ENCODE assay signal across 8 cellular contexts in the genomic region with DNA sequence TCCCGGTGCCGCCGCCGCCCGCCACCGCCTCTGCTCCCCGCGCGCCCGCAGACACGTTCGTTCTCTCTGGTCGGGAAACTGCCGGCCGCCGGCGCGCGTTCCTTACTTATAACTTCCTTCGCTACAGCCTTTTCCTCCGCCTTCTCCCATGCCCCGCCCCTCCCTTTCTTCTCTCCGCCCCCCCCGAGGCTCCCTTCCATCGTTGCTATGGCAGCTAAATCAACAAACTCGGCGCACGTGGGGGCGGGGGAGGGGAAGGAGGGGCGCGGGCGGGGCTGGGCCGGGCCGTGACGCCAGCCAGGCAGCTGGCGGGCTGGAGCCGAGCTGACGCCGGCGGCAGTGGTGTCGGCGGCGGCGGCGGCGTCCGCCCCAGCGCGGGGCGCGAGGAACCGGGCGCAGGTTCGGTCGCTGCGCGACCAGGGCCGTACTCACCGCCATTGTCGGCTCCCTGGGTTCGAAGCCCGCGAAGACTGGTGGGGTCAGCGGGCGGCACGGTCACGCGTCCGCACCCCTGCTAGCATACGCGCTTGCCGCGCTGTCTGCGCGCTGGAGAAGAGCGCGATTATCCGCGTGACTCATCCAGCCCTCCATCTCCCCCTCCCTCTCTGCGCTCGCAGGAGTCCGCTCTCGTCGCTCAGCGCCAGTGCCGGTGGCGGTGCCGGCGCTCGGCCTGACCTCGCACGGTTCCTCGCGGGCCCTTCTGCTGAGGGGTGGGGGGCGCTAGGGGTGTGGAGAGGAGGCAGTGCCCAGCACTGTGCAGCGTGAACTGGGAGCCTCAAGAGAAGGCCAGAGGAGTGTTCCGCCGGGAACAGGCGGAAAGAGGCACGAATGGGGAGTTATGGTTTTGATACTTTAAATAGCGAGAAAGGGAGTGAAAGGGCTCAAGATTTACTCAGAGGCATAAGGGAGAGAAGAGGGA. TPM values are rescaled to one million over a fixed set of nuclear protein-coding genes. Genes with fewer than 3 reads are reported as not detected.
DNase-seq lines count a peak whose midpoint lies in the region; ATAC-seq, FAIRE-seq and TF ChIP-seq lines count a peak whose summit lies in the region.

A gene (minus strand): TSS at position 83 of the 919 bp plus-strand sequence. CDS start 597 bp downstream, outside the sequence.

- H3K18ac ChIP-seq in H1 (ENCODE audit: extremely low read depth, low read length), result peak within 1 kb of the TSS; percentile 90

- no peak within 1 kb of the TSS for H2BK120ac ChIP-seq in H1 (replicated peaks; ENCODE audit: low read depth, low read length)

- H3K4me1 ChIP-seq in H1 (replicated peaks in 1 of 4; ENCODE audit: control insufficient read depth in 3 of 4, insufficient read depth in 4 of 4, low read length in 3 of 4), result peaks cover 0 to 22% (median 13%) of the 10 kb centered on the region in 4 experiments; a peak in 6 of 7 replicates

- no peaks in the 10 kb centered on the region for H3K79me1 ChIP-seq in H1 (ENCODE audit: low read depth, low read length)

- H2AFZ ChIP-seq in H1 (ENCODE audit: low read length), result peak within 1 kb of the TSS; percentile 97; the same call in 1 of the 2 replicates

- H2BK12ac ChIP-seq in H1 (ENCODE audit: low read depth, low read length), result peak within 1 kb of the TSS; percentile 97

- peak within 1 kb of the TSS; percentile 87; the same call in 1 of the 2 replicates for H2BK5ac ChIP-seq in H1 (ENCODE audit: low read depth, low read length)

- H3K36me3 ChIP-seq in H1 (ENCODE audit: control insufficient read depth in 2 of 4, insufficient read depth in 4 of 4, low read length in 3 of 4), result peaks cover 0 to 5% (median 0%) of the 10 kb centered on the region in 4 experiments; a peak in 2 of 8 replicates

- 0 out of 2 replicates have a peak within 1 kb of the TSS, but pooled peaks have one; percentile 55 for H3K27ac ChIP-seq in H1 (ENCODE audit: low read depth, low read length)

- 2% methylated on average over 44 of the region's 101 CpGs; no CpG with 5 or more reads in 1 of the 2 experiments for WGBS in H1 (ENCODE audit: extremely low coverage in 1 of 2, insufficient coverage in 1 of 2, insufficient read length in 1 of 2, insufficient replicate concordance in 2 of 2, low coverage in 1 of 2, low lambda C conversion rate in 2 of 2, missing lambda C conversion rate in 1 of 2), 2 experiments

- no peaks in the 10 kb centered on the region for H3K79me2 ChIP-seq in H1 (ENCODE audit: control insufficient read depth in 1 of 2, insufficient read depth in 2 of 2, low read length in 2 of 2)

- H3K56ac ChIP-seq in H1 (replicated peaks; ENCODE audit: insufficient read length, low read depth, low read length), result no peak within 1 kb of the TSS

- peaks cover 32% of the 10 kb centered on the region for H3K23me2 ChIP-seq in H1 (ENCODE audit: low read depth, low read length)

- peak within 1 kb of the TSS; percentile 50 to 69 (median 60) for H3K4me3 ChIP-seq in H1 (ENCODE audit: extremely low read depth in 1 of 4, insufficient read depth in 2 of 4, low read depth in 3 of 4, low read length in 4 of 4)

- peaks cover 16% of the 10 kb centered on the region for H3K4me1 Mint-ChIP-seq in activated CD8-positive, alpha-beta T cell treated with anti-CD3 and anti-CD28 coated beads, Interleukin-2, amount 10 ng/mL, durations not matched to agents 7 days and 5 days (ENCODE audit: low read depth)

- no peak; a peak in 2 of 3 replicates for TF ChIP-seq POLR2A in H1 (IDR thresholded peaks at IDR 0.05; ENCODE audit: control extremely low read depth in 1 of 2, low read depth in 2 of 2, low read length in 2 of 2)

- DNase-seq in AG08395 (ENCODE audit: low spot score), result peak; percentile 96
- DNase-seq in GM19238 (ENCODE audit: insufficient read length, low spot score), result peak; percentile 66
- peak; percentile 82 to 94 for DNase-seq in NCI-H526 (lab: John Stamatoyannopoulos, UW)
- peak; percentile 80 for DNase-seq in activated CD8-positive, alpha-beta T cell treated with anti-CD3 and anti-CD28 coated beads, Interleukin-2, amount 10 ng/mL, durations not matched to agents 7 days and 5 days
- peak; percentile 73 to 84 for DNase-seq in H1 (ENCODE audit: low read depth in 1 of 2, low spot score in 2 of 2)
- peak; percentile 84 for DNase-seq in medulla oblongata (ENCODE audit: extremely low spot score)
- DNase-seq in stimulated activated CD4-positive, alpha-beta T cell treated with anti-CD3 and anti-CD28 coated beads, Interleukin-4, amount 100 ng/mL, for 48 hours (ENCODE audit: low read depth in 2 of 2), result peak; percentile 61 to 65

- no peak for TF ChIP-seq CTCF in H1 (IDR thresholded peaks at IDR 0.05; ENCODE audit: control extremely low read depth in 1 of 3, insufficient read depth in 1 of 3, low read depth in 1 of 3, low read length in 3 of 3)

- H2BK15ac ChIP-seq in H1 (ENCODE audit: low read length), result 0 out of 2 replicates have a peak within 1 kb of the TSS, but pooled peaks have one; percentile 72

- H3K9me3 ChIP-seq in H1 (ENCODE audit: insufficient read depth in 2 of 2, low read depth in 1 of 2, low read length in 1 of 2), result no peaks in the 10 kb centered on the region

- H4K91ac ChIP-seq in H1 (replicated peaks; ENCODE audit: insufficient read length, low read length), result peak within 1 kb of the TSS; percentile 93

- H3K27me3 ChIP-seq in H1 (replicated peaks in 1 of 4; ENCODE audit: control insufficient read depth in 3 of 4, extremely low read depth in 1 of 4, insufficient read depth in 3 of 4, low read length in 3 of 4), result peaks cover 21 to 55% (median 48%) of the 10 kb centered on the region in 4 experiments

- TF ChIP-seq RAD21 in H1 (IDR thresholded peaks at IDR 0.05 in 1 of 2, conservative IDR thresholded peaks at IDR 0.05 in 1 of 2; ENCODE audit: low read depth in 2 of 2, low read length in 2 of 2), result no peak; a peak in 1 of 4 replicates

- no peak within 1 kb of the TSS for H3K23ac ChIP-seq in H1 (ENCODE audit: insufficient read length)

- H4K5ac ChIP-seq in H1 (ENCODE audit: insufficient read length, low read depth, low read length), result peak within 1 kb of the TSS; percentile 72

- no peak for FAIRE-seq in H1 (lab: Jason Lieb, UNC)

- ATAC-seq in HG03378 (IDR thresholded peaks at IDR 0.05; ENCODE audit: unreplicated experiment), result peak; percentile 54
- peak; percentile 77 for ATAC-seq in activated CD8-positive, alpha-beta T cell treated with anti-CD3 and anti-CD28 coated beads, Interleukin-2, amount 10 ng/mL, durations not matched to agents 7 days and 5 days

- H3K14ac ChIP-seq in H1 (ENCODE audit: insufficient read length), result no peak within 1 kb of the TSS

- CTCF ChIA-PET in activated CD8-positive, alpha-beta T cell treated with anti-CD3 and anti-CD28 coated beads, Interleukin-2, amount 10 ng/mL, durations not matched to agents 7 days and 5 days (lab: Charles Lee), result no interaction called here
- CTCF ChIA-PET in H1 (lab: Charles Lee; ENCODE audit: partially characterized antibody), result interaction anchor here (3.4 kb wide), 1 partner anchor 24 kb away, joined by 11 read pairs; no protein-coding TSS in a partner anchor

- H4K20me1 ChIP-seq in H1 (replicated peaks in 1 of 2; ENCODE audit: control insufficient read depth in 1 of 2, insufficient read depth in 2 of 2, low read length in 2 of 2), result peaks cover 4 to 7% of the 10 kb centered on the region in 2 experiments

- peak within 1 kb of the TSS; percentile 67 for H3K4me3 Mint-ChIP-seq in activated CD8-positive, alpha-beta T cell treated with anti-CD3 and anti-CD28 coated beads, Interleukin-2, amount 10 ng/mL, durations not matched to agents 7 days and 5 days

- H3K27ac Mint-ChIP-seq in activated CD8-positive, alpha-beta T cell treated with anti-CD3 and anti-CD28 coated beads, Interleukin-2, amount 10 ng/mL, durations not matched to agents 7 days and 5 days, result peak within 1 kb of the TSS; percentile 11

- H3K4ac ChIP-seq in H1 (replicated peaks; ENCODE audit: insufficient read length, low read depth, low read length), result no peak within 1 kb of the TSS

- POLR2A ChIA-PET in activated CD8-positive, alpha-beta T cell treated with anti-CD3 and anti-CD28 coated beads, Interleukin-2, amount 10 ng/mL, durations not matched to agents 7 days and 5 days (lab: Charles Lee), result no interaction called here
- POLR2A ChIA-PET in H1 (lab: Charles Lee; ENCODE audit: partially characterized antibody), result interaction anchor here (1.0 to 2.3 kb wide), 4 partner anchors 13 to 318 kb away, joined by 3 to 6 read pairs (median 3); no protein-coding TSS in a partner anchor

- peak within 1 kb of the TSS in 3 of 4 experiments; percentile 54 to 82 (median 75); a peak in 6 of 7 replicates for H3K9ac ChIP-seq in H1 (replicated peaks in 1 of 4; ENCODE audit: extremely low read depth in 1 of 4, low read depth in 3 of 4, low read length in 3 of 4)

- no peaks in the 10 kb centered on the region for H3K9me3 Mint-ChIP-seq in activated CD8-positive, alpha-beta T cell treated with anti-CD3 and anti-CD28 coated beads, Interleukin-2, amount 10 ng/mL, durations not matched to agents 7 days and 5 days (ENCODE audit: insufficient read depth)

- no peak within 1 kb of the TSS for H2AK5ac ChIP-seq in H1 (ENCODE audit: low read depth, low read length)

- peak within 1 kb of the TSS; percentile 75; the same call in 1 of the 2 replicates for H4K8ac ChIP-seq in H1 (ENCODE audit: extremely low read depth, insufficient read depth, low read length)

- 0 out of 2 replicates have a peak within 1 kb of the TSS, but pooled peaks have one; percentile 72 for H2BK20ac ChIP-seq in H1 (ENCODE audit: low read length)

- peak within 1 kb of the TSS; percentile 89 to 98 for H3K4me2 ChIP-seq in H1 (ENCODE audit: insufficient read depth in 1 of 2, low read depth in 2 of 2, low read length in 2 of 2)

- peaks cover 55% of the 10 kb centered on the region for H3K27me3 Mint-ChIP-seq in activated CD8-positive, alpha-beta T cell treated with anti-CD3 and anti-CD28 coated beads, Interleukin-2, amount 10 ng/mL, durations not matched to agents 7 days and 5 days (ENCODE audit: low read depth)

- no peak for TF ChIP-seq EP300 in H1 (IDR thresholded peaks at IDR 0.05; ENCODE audit: borderline replicate concordance in 1 of 2, low read depth in 2 of 2, low read length in 2 of 2)

- peaks cover 2% of the 10 kb centered on the region for H3K36me3 Mint-ChIP-seq in activated CD8-positive, alpha-beta T cell treated with anti-CD3 and anti-CD28 coated beads, Interleukin-2, amount 10 ng/mL, durations not matched to agents 7 days and 5 days (ENCODE audit: low read depth)

RNA-seq across cellular contexts. Expression of the gene that starts here (rescaled TPM):
- 1 to 10 TPM; 1.5 to 1.9 TPM for total RNA-seq in activated CD8-positive, alpha-beta T cell treated with anti-CD3 and anti-CD28 coated beads, Interleukin-2, amount 10 ng/mL, durations not matched to agents 7 days and 5 days
- total RNA-seq in H1 (2021; fragmentation: NEBNext Ultra II Directional; extraction: Animal tissue kit (Norgen Biotek cat#: 25700)), result 2.8 and 3.1 TPM in 2 replicates
- polyA plus RNA-seq in H1 (2011; rRNA removed), result 0.77 and 1.9 TPM in 2 replicates
- polyA plus RNA-seq in H1 (2011; cell fraction: cytosol; rRNA removed), result 0.92 TPM
- polyA plus RNA-seq in H1 (2011; cell fraction: nucleus; rRNA removed), result 2.5 TPM
- polyA plus RNA-seq in H1 (2012, experiment 1 of 2), result 0.90 to 1.6 TPM (median 1.3 TPM) in 4 replicates
- polyA plus RNA-seq in H1 (2012, experiment 2 of 2), result 0.67 TPM
- 1.4 TPM for polyA plus RNA-seq in H1 (2013, experiment 1 of 2)
- 1.5 TPM for polyA plus RNA-seq in H1 (2013, experiment 2 of 2)
- polyA minus RNA-seq in H1 (2011; rRNA and poly(A)+ RNA removed), result 0.63 and 1.0 TPM in 2 replicates
- 1.2 TPM for polyA minus RNA-seq in H1 (2011; cell fraction: cytosol; rRNA and poly(A)+ RNA removed)
- polyA minus RNA-seq in H1 (2011; cell fraction: nucleus; rRNA and poly(A)+ RNA removed), result 6.7 TPM

Comparison
In these comparisons a context has a peak if more than half of its experiments do, and no peak if none do; other contexts are left out.
1. Peak in every context shown above with its lines: DNase-seq, ATAC-seq, H3K4me3 ChIP-seq and H3K27ac ChIP-seq.